ENCODE assay signal across 2 cellular contexts in the genomic region with DNA sequence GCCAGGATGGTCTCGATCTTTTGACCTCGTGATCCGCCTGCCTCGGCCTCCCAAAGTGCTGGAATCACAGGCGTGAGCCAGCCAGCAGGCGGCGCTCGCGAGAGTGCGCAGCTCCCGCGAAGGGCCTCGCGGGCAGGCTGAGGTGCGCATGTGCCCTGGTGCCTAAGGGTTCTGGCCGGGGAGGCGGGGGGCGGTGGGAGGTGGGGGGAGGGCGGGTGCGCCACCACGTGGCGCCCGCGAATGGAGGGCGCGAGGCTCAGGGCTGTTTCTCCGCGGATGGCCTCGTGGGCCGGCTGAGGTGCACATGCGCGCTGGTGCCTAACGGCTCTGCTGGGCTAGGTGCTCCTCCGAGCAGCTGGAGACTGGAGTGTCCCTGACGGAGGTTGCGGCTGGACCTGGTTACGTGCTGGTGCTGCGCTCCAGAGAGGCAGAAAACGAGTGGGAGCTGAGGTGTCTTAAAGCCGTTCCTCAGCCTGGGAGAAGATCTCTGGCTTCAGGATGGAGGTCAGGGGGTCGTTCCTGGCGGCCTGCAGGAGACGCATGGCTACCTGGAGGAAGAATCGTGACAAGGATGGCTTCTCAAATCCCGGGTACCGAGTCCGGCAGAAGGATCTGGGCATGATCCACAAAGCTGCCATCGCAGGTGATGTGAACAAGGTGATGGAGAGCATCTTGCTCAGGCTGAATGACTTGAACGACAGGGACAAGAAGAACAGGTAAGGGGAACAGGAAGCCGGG.
A peak's percentile ranks its signal among the peaks of the same experiment; 100 is the strongest.
TF ChIP-seq lines count a peak whose summit lies in the region.

Gene ANKRD62 (plus strand): TSS at position 324 of the 738 bp plus-strand sequence. CDS start 175 bp downstream, at position 499.

TF ChIP-seq in HepG2, 621 proteins besides CTCF, POLR2A, EP300 and RAD21:
- no peak for TF ChIP-seq ZNF235 (CRISPR knock-in tag; IDR thresholded peaks at IDR 0.05; ENCODE audit: borderline replicate concordance)
TF ChIP-seq in HepG2: peak in this region for 0.

TF ChIP-seq in K562, 482 proteins besides CTCF, POLR2A, EP300 and RAD21:
- TF ChIP-seq AFF4 (CRISPR knock-in tag; IDR thresholded peaks at IDR 0.05): no peak
- TF ChIP-seq, protein P1, sequence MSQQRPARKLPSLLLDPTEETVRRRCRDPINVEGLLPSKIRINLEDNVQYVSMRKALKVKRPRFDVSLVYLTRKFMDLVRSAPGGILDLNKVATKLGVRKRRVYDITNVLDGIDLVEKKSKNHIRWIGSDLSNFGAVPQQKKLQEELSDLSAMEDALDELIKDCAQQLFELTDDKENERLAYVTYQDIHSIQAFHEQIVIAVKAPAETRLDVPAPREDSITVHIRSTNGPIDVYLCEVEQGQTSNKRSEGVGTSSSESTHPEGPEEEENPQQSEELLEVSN (IDR thresholded peaks at IDR 0.05; ENCODE audit: borderline replicate concordance in 1 of 2, extremely low read depth in 1 of 2, insufficient read depth in 1 of 2, insufficient read length in 1 of 2, low read depth in 1 of 2, low read length in 1 of 2, poor library complexity in 1 of 2, severe bottlenecking in 1 of 2): peak in 1 of 2 experiments; percentile 26
- TF ChIP-seq, protein P2, sequence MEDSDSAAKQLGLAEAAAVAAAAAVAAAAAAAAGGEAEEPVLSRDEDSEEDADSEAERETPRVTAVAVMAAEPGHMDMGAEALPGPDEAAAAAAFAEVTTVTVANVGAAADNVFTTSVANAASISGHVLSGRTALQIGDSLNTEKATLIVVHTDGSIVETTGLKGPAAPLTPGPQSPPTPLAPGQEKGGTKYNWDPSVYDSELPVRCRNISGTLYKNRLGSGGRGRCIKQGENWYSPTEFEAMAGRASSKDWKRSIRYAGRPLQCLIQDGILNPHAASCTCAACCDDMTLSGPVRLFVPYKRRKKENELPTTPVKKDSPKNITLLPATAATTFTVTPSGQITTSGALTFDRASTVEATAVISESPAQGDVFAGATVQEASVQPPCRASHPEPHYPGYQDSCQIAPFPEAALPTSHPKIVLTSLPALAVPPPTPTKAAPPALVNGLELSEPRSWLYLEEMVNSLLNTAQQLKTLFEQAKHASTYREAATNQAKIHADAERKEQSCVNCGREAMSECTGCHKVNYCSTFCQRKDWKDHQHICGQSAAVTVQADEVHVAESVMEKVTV (CRISPR knock-in tag; IDR thresholded peaks at IDR 0.05): no peak
- peak; percentile 44; the same call in 1 of the 2 replicates for TF ChIP-seq VEZF1 (CRISPR knock-in tag; IDR thresholded peaks at IDR 0.05)
- TF ChIP-seq NRF1 (conservative IDR thresholded peaks at IDR 0.05 in 1 of 2, IDR thresholded peaks at IDR 0.05 in 1 of 2): peak; percentile 12 to 20; a peak in 2 of 4 replicates
